In genomic region chr11:134131628-134132244, GRCh38 we compare ENCODE assay signal across 35 cellular contexts.
"Had no signal": no experiment of that assay in that cellular context is flagged by ENCODE, and none has a peak within 500 bp of the region (broad histone marks: within the 10 kb centered on the region; RNA-seq: fewer than 3 reads in every experiment).

No MANE protein-coding gene starts in this region.

- H3K4me2 ChIP-seq: PC-9 had no signal

- H3K27me3 ChIP-seq: adrenal gland, brain microvascular endothelial cell had no signal

- H3K4me1 ChIP-seq: adrenal gland had no signal

- ATAC-seq: activated CD4-positive, alpha-beta T cell treated with anti-CD3 and anti-CD28 coated beads for 36 hours; activated CD4-positive, CD25-positive, alpha-beta regulatory T cell treated with anti-CD3 and anti-CD28 coated beads, Interleukin-2, amount 50 U/mL, for 24 hours; activated naive CD4-positive, alpha-beta T cell treated with anti-CD3 and anti-CD28 coated beads, Interleukin-2, amount 50 U/mL, for 72 hours; activated T-cell treated with anti-CD3 and anti-CD28 coated beads, Interleukin-2, amount 50 U/mL, for 4 hours; WTC11 had no signal

- H3K4me3 ChIP-seq: adrenal gland, PC-9 had no signal

- H3K27ac Mint-ChIP-seq: activated CD4-positive, alpha-beta memory T cell treated with anti-CD3 and anti-CD28 coated beads for 36 hours; activated CD4-positive, alpha-beta T cell treated with anti-CD3 and anti-CD28 coated beads for 36 hours; activated CD4-positive, alpha-beta T cell treated with anti-CD3 and anti-CD28 coated beads, Interleukin-2, amount 10 ng/mL, durations not matched to agents 7 days and 5 days; activated naive CD4-positive, alpha-beta T cell treated with anti-CD3 and anti-CD28 coated beads for 36 hours; activated naive CD4-positive, alpha-beta T cell treated with anti-CD3 and anti-CD28 coated beads, Interleukin-2, amount 50 U/mL, for 72 hours; activated T-helper 1 cell treated with anti-CD3 and anti-CD28 coated beads, Interleukin-12 subunit alpha, Interleukin-12 subunit beta, Interleukin-2, Interleukin-4 antibody, amounts not matched to agents 30 ng/mL and 10 ng/mL and 1 ng/mL, durations not matched to agents 14 hours and 24 hours and 36 hours; T-helper 1 cell treated with Interleukin-12 subunit alpha and Interleukin-12 subunit beta and Interleukin-4 antibody, amounts not matched to agents 30 μg/mL and 1 μg/mL, for 36 hours; T-helper 2 cell treated with Interferon-gamma antibody and Interleukin-4, amounts not matched to agents 5 μg/mL and 100 μg/mL, for 36 hours; WTC11 had no signal

- H3K36me3 ChIP-seq: adrenal gland, brain microvascular endothelial cell had no signal

- H3K27me3 Mint-ChIP-seq: activated CD4-positive, alpha-beta memory T cell treated with anti-CD3 and anti-CD28 coated beads for 36 hours; activated CD4-positive, alpha-beta T cell treated with anti-CD3 and anti-CD28 coated beads for 36 hours had no signal

- H3K4me3 Mint-ChIP-seq: activated CD4-positive, alpha-beta memory T cell treated with anti-CD3 and anti-CD28 coated beads for 36 hours; activated CD4-positive, alpha-beta T cell treated with anti-CD3 and anti-CD28 coated beads for 36 hours; activated CD4-positive, alpha-beta T cell treated with anti-CD3 and anti-CD28 coated beads, Interleukin-2, amount 10 ng/mL, durations not matched to agents 7 days and 5 days; activated naive CD4-positive, alpha-beta T cell treated with anti-CD3 and anti-CD28 coated beads for 36 hours; activated T-cell treated with anti-CD3 and anti-CD28 coated beads, Interleukin-2, amount 50 U/mL, for 4 hours; activated T-helper 1 cell treated with anti-CD3 and anti-CD28 coated beads, Interleukin-12 subunit alpha, Interleukin-12 subunit beta, Interleukin-2, Interleukin-4 antibody, amounts not matched to agents 30 ng/mL and 10 ng/mL and 1 ng/mL, durations not matched to agents 14 hours and 24 hours and 36 hours; T-helper 1 cell treated with Interleukin-12 subunit alpha and Interleukin-12 subunit beta and Interleukin-4 antibody, amounts not matched to agents 30 μg/mL and 1 μg/mL, for 36 hours; T-helper 2 cell treated with Interferon-gamma antibody and Interleukin-4, amounts not matched to agents 5 μg/mL and 100 μg/mL, for 36 hours; WTC11 had no signal

- FAIRE-seq: RCC 7860, TTC549 had no signal

- H2AFZ ChIP-seq: PC-9 had no signal

- H3K4me1 Mint-ChIP-seq: activated CD4-positive, alpha-beta T cell treated with anti-CD3 and anti-CD28 coated beads for 36 hours had no signal

- H3K27ac ChIP-seq: adrenal gland, brain microvascular endothelial cell, PC-9 had no signal

- DNase-seq: activated CD4-positive, alpha-beta memory T cell treated with anti-CD3 and anti-CD28 coated beads for 36 hours; activated CD4-positive, alpha-beta T cell treated with anti-CD3 and anti-CD28 coated beads for 36 hours; activated CD4-positive, alpha-beta T cell treated with anti-CD3 and anti-CD28 coated beads, Interleukin-2, amount 10 ng/mL, durations not matched to agents 7 days and 5 days; activated CD8-positive, alpha-beta memory T cell treated with anti-CD3 and anti-CD28 coated beads, Interleukin-2, amount 50 U/mL, for 4 hours; activated gamma-delta T cell treated with Interleukin-2 at 50 U/mL for 16 hours; activated naive CD4-positive, alpha-beta T cell treated with anti-CD3 and anti-CD28 coated beads for 36 hours; activated T-cell treated with anti-CD3 and anti-CD28 coated beads for 4 hours; activated T-cell treated with anti-CD3 and anti-CD28 coated beads, Interleukin-2, amount 50 U/mL, for 4 hours; adrenal gland; anterior cingulate cortex; brain microvascular endothelial cell; central memory CD4-positive, alpha-beta T cell; Kasumi-1; MM.1S; NCI-H1092 treated with DMSO at 0.1 percent for 48 hours; NCI-H1417; NCI-H146; NCI-H187; NCI-H2029 treated with DMSO at 0.1 percent for 48 hours; NCI-H2107; NCI-H2171; NCI-H510A; NCI-H526; NCI-H748 treated with DMSO at 0.1 percent for 48 hours; NK-92 treated with Interleukin-12 subunit alpha and Interleukin-12 subunit beta, amount 100 ng/mL, for 24 hours; PC-9; Right ventricle myocardium superior had no signal
